In genomic region chr12:132186208-132186856, GRCh38 we compare ENCODE assay signal across 11 cellular contexts. TPM values are rescaled to one million over a fixed set of nuclear protein-coding genes. Genes with fewer than 3 reads are reported as not detected.
DNase-seq lines count a peak whose midpoint lies in the region; ATAC-seq and TF ChIP-seq lines count a peak whose summit lies in the region.
"Had no signal": no experiment of that assay in that cellular context is flagged by ENCODE, and none has a peak within 500 bp of the region (broad histone marks: within the 10 kb centered on the region; RNA-seq: fewer than 3 reads in every experiment).

No MANE protein-coding gene starts in this region.

- no peak for TF ChIP-seq CTCF in spleen (IDR thresholded peaks at IDR 0.05 in 8 of 11, conservative IDR thresholded peaks at IDR 0.05 in 3 of 11)

- no peak for TF ChIP-seq POLR2A in spleen (IDR thresholded peaks at IDR 0.05)

- H3K27me3 Mint-ChIP-seq in activated CD8-positive, alpha-beta memory T cell treated with anti-CD3 and anti-CD28 coated beads, Interleukin-2, amount 10 ng/mL, durations not matched to agents 7 days and 5 days, result peaks cover 19% of the 10 kb centered on the region
- H3K27me3 Mint-ChIP-seq in activated naive CD8-positive, alpha-beta T cell treated with anti-CD3 and anti-CD28 coated beads for 36 hours, result peaks cover 3% of the 10 kb centered on the region

- peak overlapping the region; percentile 71 for H3K4me3 Mint-ChIP-seq in activated CD8-positive, alpha-beta memory T cell treated with anti-CD3 and anti-CD28 coated beads, Interleukin-2, amount 10 ng/mL, durations not matched to agents 7 days and 5 days
- peak overlapping the region; percentile 73 for H3K4me3 Mint-ChIP-seq in activated naive CD8-positive, alpha-beta T cell treated with anti-CD3 and anti-CD28 coated beads for 36 hours

- peak overlapping the region; percentile 89 for H3K27ac Mint-ChIP-seq in activated CD8-positive, alpha-beta memory T cell treated with anti-CD3 and anti-CD28 coated beads, Interleukin-2, amount 10 ng/mL, durations not matched to agents 7 days and 5 days
- peak overlapping the region; percentile 89 for H3K27ac Mint-ChIP-seq in activated naive CD8-positive, alpha-beta T cell treated with anti-CD3 and anti-CD28 coated beads for 36 hours

- H3K9me3 Mint-ChIP-seq in activated CD8-positive, alpha-beta memory T cell treated with anti-CD3 and anti-CD28 coated beads, Interleukin-2, amount 10 ng/mL, durations not matched to agents 7 days and 5 days (ENCODE audit: low read depth), result no peaks in the 10 kb centered on the region
- H3K9me3 Mint-ChIP-seq in activated naive CD8-positive, alpha-beta T cell treated with anti-CD3 and anti-CD28 coated beads for 36 hours, result no peaks in the 10 kb centered on the region

- DNase-seq in activated CD8-positive, alpha-beta memory T cell treated with anti-CD3 and anti-CD28 coated beads, Interleukin-2, amount 10 ng/mL, durations not matched to agents 7 days and 5 days, result no peak
- DNase-seq in activated CD8-positive, alpha-beta memory T cell treated with anti-CD3 and anti-CD28 coated beads, Interleukin-2, amount 50 U/mL, for 48 hours, result no peak
- peak; percentile 22 for DNase-seq in MV-4-11 (lab: John Stamatoyannopoulos, UW)
- DNase-seq in activated naive CD8-positive, alpha-beta T cell treated with anti-CD3 and anti-CD28 coated beads for 36 hours, result no peak
- no peak for DNase-seq in spleen
- DNase-seq in activated effector memory CD4-positive, alpha-beta T cell treated with anti-CD3 and anti-CD28 coated beads, Interleukin-2, amount 50 U/mL, for 16 hours, result no peak
- DNase-seq in NCI-H1048 (lab: John Stamatoyannopoulos, UW), result no peak
- DNase-seq in NCI-H128 (lab: John Stamatoyannopoulos, UW; ENCODE audit: unreplicated experiment), result no peak
- DNase-seq: stimulated activated CD4-positive, alpha-beta T cell treated with anti-CD3 and anti-CD28 coated beads, Interleukin-2, amount 100 ng/mL, for 48 hours had no signal

- H3K27me3 ChIP-seq in spleen (replicated peaks in 1 of 7), result peaks cover 0 to 62% (median 0%) of the 10 kb centered on the region in 7 donors

- H3K4me1 ChIP-seq in spleen, result peaks cover 10 to 60% (median 36%) of the 10 kb centered on the region in 6 donors

- H3K4me1 Mint-ChIP-seq in activated CD8-positive, alpha-beta memory T cell treated with anti-CD3 and anti-CD28 coated beads, Interleukin-2, amount 10 ng/mL, durations not matched to agents 7 days and 5 days, result peaks cover 41% of the 10 kb centered on the region
- peaks cover 33% of the 10 kb centered on the region for H3K4me1 Mint-ChIP-seq in activated naive CD8-positive, alpha-beta T cell treated with anti-CD3 and anti-CD28 coated beads for 36 hours

- H3K36me3 ChIP-seq in spleen, result no peaks in the 10 kb centered on the region

- H3K27ac ChIP-seq in spleen, result peak overlapping the region in 7 of 8 donors; percentile 1 to 82 (median 48)
- H3K27ac ChIP-seq: hepatocyte had no signal

- ATAC-seq in activated CD8-positive, alpha-beta memory T cell treated with anti-CD3 and anti-CD28 coated beads, Interleukin-2, amount 10 ng/mL, durations not matched to agents 7 days and 5 days, result no peak
- ATAC-seq: left lobe of liver had no signal

- intact Hi-C loops in spleen (cut with DNase I; ENCODE audit: low total_unique reads), result no loop called here

- H3K9me3 ChIP-seq in spleen, result peaks cover 0 to 57% (median 4%) of the 10 kb centered on the region in 8 donors

- 16 to 54% (median 27%) methylated on average over 23 to 24 of the region's 24 CpGs for WGBS in spleen, 5 donors

- CTCF ChIA-PET in activated CD8-positive, alpha-beta memory T cell treated with anti-CD3 and anti-CD28 coated beads, Interleukin-2, amount 10 ng/mL, durations not matched to agents 7 days and 5 days (lab: Charles Lee), result interaction anchor here (0.5 to 2.6 kb wide), 5 partner anchors 8 to 375 kb away, joined by 3 to 10 read pairs (median 3); no protein-coding TSS in a partner anchor

- H3K36me3 Mint-ChIP-seq in activated CD8-positive, alpha-beta memory T cell treated with anti-CD3 and anti-CD28 coated beads, Interleukin-2, amount 10 ng/mL, durations not matched to agents 7 days and 5 days, result peaks cover 1% of the 10 kb centered on the region
- H3K36me3 Mint-ChIP-seq in activated naive CD8-positive, alpha-beta T cell treated with anti-CD3 and anti-CD28 coated beads for 36 hours, result peaks cover 1% of the 10 kb centered on the region

- H3K4me3 ChIP-seq in spleen, result peak overlapping the region in 4 of 8 donors; percentile 20 to 59 (median 21)
- H3K4me3 ChIP-seq: hepatocyte had no signal

RNA-seq across cellular contexts. Expression of gene NOC4L, which starts 42.1 kb away (rescaled TPM):
- 10 to 100 TPM; 38.0 to 42.9 TPM for total RNA-seq in activated CD8-positive, alpha-beta memory T cell treated with anti-CD3 and anti-CD28 coated beads, Interleukin-2, amount 10 ng/mL, durations not matched to agents 7 days and 5 days
- 10 to 100 TPM; 54.2 to 59.2 TPM for total RNA-seq in activated naive CD8-positive, alpha-beta T cell treated with anti-CD3 and anti-CD28 coated beads for 36 hours
- 10 to 100 TPM in 6 of 7 donors, 1 to 10 TPM in 1; 8.3 to 18.7 (median 14.6) TPM for total RNA-seq in spleen
- 10 to 100 TPM; 25.2 to 38.6 (median 33.1) TPM for polyA plus RNA-seq in spleen

RNA-seq across cellular contexts. Expression of gene DDX51, which starts 42.2 kb away (rescaled TPM):
- total RNA-seq in activated CD8-positive, alpha-beta memory T cell treated with anti-CD3 and anti-CD28 coated beads, Interleukin-2, amount 10 ng/mL, durations not matched to agents 7 days and 5 days, result 10 to 100 TPM; 24.4 to 30.5 TPM
- 10 to 100 TPM; 32.4 to 34.8 TPM for total RNA-seq in activated naive CD8-positive, alpha-beta T cell treated with anti-CD3 and anti-CD28 coated beads for 36 hours
- total RNA-seq in spleen, result 10 to 100 TPM; 17.8 to 31.6 (median 19.4) TPM
- 10 to 100 TPM; 16.9 to 36.0 (median 19.5) TPM for polyA plus RNA-seq in spleen
